Comparison of ENCODE assay signal across 11 cellular contexts in the genomic region with DNA sequence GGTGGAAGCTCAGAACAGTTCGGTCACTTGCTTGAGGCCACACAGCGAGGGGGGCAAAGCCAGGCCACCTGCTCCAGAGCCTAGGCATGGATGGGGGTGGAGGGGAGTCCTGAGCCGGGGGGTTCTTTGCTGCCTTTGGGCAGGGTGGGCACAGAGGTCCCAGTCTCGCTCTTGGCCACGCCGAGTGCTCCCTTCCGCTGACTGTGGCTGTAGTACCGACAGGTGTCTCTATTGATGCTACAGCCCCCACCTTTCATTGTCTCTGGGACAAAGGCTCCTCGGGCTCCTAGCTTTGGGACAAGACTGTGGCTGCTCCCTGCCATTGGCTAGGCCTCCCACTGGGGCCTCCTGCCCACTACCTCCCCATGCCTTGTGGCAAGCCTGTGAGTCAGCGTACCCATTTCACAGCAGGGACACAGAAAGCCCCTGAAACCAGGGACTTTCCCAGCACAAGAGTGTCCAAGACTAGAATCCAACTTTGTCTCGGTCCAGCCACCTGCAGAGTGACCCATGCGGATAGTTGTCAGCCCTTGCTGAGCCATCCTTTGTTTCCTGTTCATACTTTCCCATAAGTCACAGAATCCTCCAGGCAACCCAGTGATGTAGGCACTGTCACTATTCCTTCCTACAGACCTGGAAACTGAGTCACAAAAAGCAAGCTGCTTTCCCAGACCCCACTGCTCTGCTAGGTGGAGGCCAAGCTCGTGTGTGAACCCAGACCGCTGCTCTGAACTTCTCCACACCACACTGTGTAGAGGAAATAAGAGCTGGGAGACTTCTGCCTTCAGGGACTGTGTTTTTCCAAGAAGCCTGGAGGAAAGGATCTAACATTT. TPM values are rescaled to one million over a fixed set of nuclear protein-coding genes. Genes with fewer than 3 reads are reported as not detected.
DNase-seq lines count a peak whose midpoint lies in the region; ATAC-seq and TF ChIP-seq lines count a peak whose summit lies in the region.
"Had no signal": no experiment of that assay in that cellular context is flagged by ENCODE, and none has a peak within 500 bp of the region (broad histone marks: within the 10 kb centered on the region; RNA-seq: fewer than 3 reads in every experiment).

No MANE protein-coding gene starts in this region.

- peak overlapping the region; percentile 87 for H3K27ac Mint-ChIP-seq in T-helper 1 cell treated with Interleukin-12 subunit alpha and Interleukin-12 subunit beta and Interleukin-4 antibody, amounts not matched to agents 30 μg/mL and 1 μg/mL, for 36 hours
- H3K27ac Mint-ChIP-seq in effector memory CD8-positive, alpha-beta T cell = peak overlapping the region; percentile 63 to 85

- H3K27me3 Mint-ChIP-seq in T-helper 1 cell treated with Interleukin-12 subunit alpha and Interleukin-12 subunit beta and Interleukin-4 antibody, amounts not matched to agents 30 μg/mL and 1 μg/mL, for 36 hours (ENCODE audit: low read depth) = no peaks in the 10 kb centered on the region
- H3K27me3 Mint-ChIP-seq in effector memory CD8-positive, alpha-beta T cell = no peaks in the 10 kb centered on the region

- ATAC-seq in effector memory CD8-positive, alpha-beta T cell (replicated peaks) = peak; percentile 16
- no peak for ATAC-seq in upper lobe of right lung
- no peak for ATAC-seq in GM19397 (IDR thresholded peaks at IDR 0.05; ENCODE audit: unreplicated experiment)
- ATAC-seq in GM19351 (IDR thresholded peaks at IDR 0.05; ENCODE audit: unreplicated experiment) = no peak

- no peak overlapping the region for H3K4me3 Mint-ChIP-seq in T-helper 1 cell treated with Interleukin-12 subunit alpha and Interleukin-12 subunit beta and Interleukin-4 antibody, amounts not matched to agents 30 μg/mL and 1 μg/mL, for 36 hours
- H3K4me3 Mint-ChIP-seq in effector memory CD8-positive, alpha-beta T cell = peak overlapping the region; percentile 71 to 72

- H3K9me3 Mint-ChIP-seq in T-helper 1 cell treated with Interleukin-12 subunit alpha and Interleukin-12 subunit beta and Interleukin-4 antibody, amounts not matched to agents 30 μg/mL and 1 μg/mL, for 36 hours = no peaks in the 10 kb centered on the region
- no peaks in the 10 kb centered on the region for H3K9me3 Mint-ChIP-seq in effector memory CD8-positive, alpha-beta T cell

- no peaks in the 10 kb centered on the region for H3K36me3 Mint-ChIP-seq in T-helper 1 cell treated with Interleukin-12 subunit alpha and Interleukin-12 subunit beta and Interleukin-4 antibody, amounts not matched to agents 30 μg/mL and 1 μg/mL, for 36 hours (ENCODE audit: low read depth)
- no peaks in the 10 kb centered on the region for H3K36me3 Mint-ChIP-seq in effector memory CD8-positive, alpha-beta T cell (ENCODE audit: insufficient read depth)
- H3K36me3 Mint-ChIP-seq: immature natural killer cell had no signal

- TF ChIP-seq CTCF in upper lobe of right lung (IDR thresholded peaks at IDR 0.05) = no peak

- H3K36me3 ChIP-seq in upper lobe of right lung = no peaks in the 10 kb centered on the region

- no peak overlapping the region for H3K4me3 ChIP-seq in upper lobe of right lung

- peaks cover 24% of the 10 kb centered on the region for H3K4me1 ChIP-seq in upper lobe of right lung

- H3K27ac ChIP-seq in upper lobe of right lung = peak overlapping the region; percentile 36

- intact Hi-C loops in upper lobe of right lung (cut with DNase I) = no loop called here

- H3K27me3 ChIP-seq in upper lobe of right lung = no peaks in the 10 kb centered on the region

- peak; percentile 24 for DNase-seq in stimulated activated CD4-positive, alpha-beta T cell treated with anti-CD3 and anti-CD28 coated beads, Interleukin-1b, Interleukin-23, amount 100 ng/mL, for 48 hours
- DNase-seq in stimulated activated CD4-positive, alpha-beta T cell treated with anti-CD3 and anti-CD28 coated beads, Interleukin-12 subunit alpha, Interleukin-12 subunit beta, amount 100 ng/mL, for 4 hours = no peak
- no peak for DNase-seq in effector memory CD8-positive, alpha-beta T cell
- DNase-seq in upper lobe of right lung (peak; percentile 39), hypothalamus (lab: John Stamatoyannopoulos, UW) (no peak)
- DNase-seq: immature natural killer cell, substantia nigra had no signal

- H3K4me1 Mint-ChIP-seq in T-helper 1 cell treated with Interleukin-12 subunit alpha and Interleukin-12 subunit beta and Interleukin-4 antibody, amounts not matched to agents 30 μg/mL and 1 μg/mL, for 36 hours (ENCODE audit: low read depth) = peaks cover 14% of the 10 kb centered on the region
- H3K4me1 Mint-ChIP-seq in effector memory CD8-positive, alpha-beta T cell (ENCODE audit: low read depth in 2 of 2) = peaks cover 17 to 25% of the 10 kb centered on the region in 2 donors

- no peaks in the 10 kb centered on the region for H3K9me3 ChIP-seq in upper lobe of right lung

RNA-seq across cellular contexts. Expression of gene MYEOV, which starts 17.2 kb away (rescaled TPM):
- total RNA-seq in upper lobe of right lung = 0.23 TPM
- total RNA-seq: cerebellum had no signal

Comparison
In these comparisons a context has a peak if more than half of its experiments do, and no peak if none do; other contexts are left out.
1. DNase-seq: peak in stimulated activated CD4-positive, alpha-beta T cell treated with anti-CD3 and anti-CD28 coated beads, Interleukin-1b, Interleukin-23, amount 100 ng/mL, for 48 hours (single experiment) and upper lobe of right lung (single experiment); none in stimulated activated CD4-positive, alpha-beta T cell treated with anti-CD3 and anti-CD28 coated beads, Interleukin-12 subunit alpha, Interleukin-12 subunit beta, amount 100 ng/mL, for 4 hours (single experiment), effector memory CD8-positive, alpha-beta T cell (0 of 3) and hypothalamus (0 of 51).